In genomic region chr2:38602136-38602731, GRCh38 we compare ENCODE assay signal across 8 cellular contexts. TPM values are rescaled to one million over a fixed set of nuclear protein-coding genes. Genes with fewer than 3 reads are reported as not detected.
DNase-seq lines count a peak whose midpoint lies in the region; ATAC-seq, FAIRE-seq and TF ChIP-seq lines count a peak whose summit lies in the region.

No MANE protein-coding gene starts in this region.

- H3K4me1 Mint-ChIP-seq in astrocyte (ENCODE audit: low read depth, unreplicated experiment), result peaks cover 22% of the 10 kb centered on the region

- no peaks in the 10 kb centered on the region for H3K36me3 ChIP-seq in SK-N-SH (replicated peaks in 1 of 2; ENCODE audit: control insufficient read depth in 1 of 2, insufficient read depth in 2 of 2, low read length in 1 of 2)
- no peaks in the 10 kb centered on the region for H3K36me3 ChIP-seq in astrocyte (ENCODE audit: insufficient read depth, low read length)
- H3K36me3 ChIP-seq in iPS DF 6.9 (ENCODE audit: control insufficient read depth, insufficient read depth, low read length), result no peaks in the 10 kb centered on the region

- POLR2A ChIA-PET in SK-N-SH (lab: Yijun Ruan, JAX), result interaction anchor here (0.6 to 8.2 kb wide), 8 partner anchors 11 to 677 kb away, joined by 3 to 65 read pairs (median 3); partner anchors contain the start of genes RMDN2 and SRSF7

- peak overlapping the region; percentile 78 for H3K27ac Mint-ChIP-seq in astrocyte (ENCODE audit: unreplicated experiment)

- peak overlapping the region; percentile 92 to 96 for H3K27ac ChIP-seq in SK-N-SH (ENCODE audit: low read depth in 2 of 2, low read length in 1 of 2)
- peak overlapping the region; percentile 86 for H3K27ac ChIP-seq in astrocyte (ENCODE audit: low read depth, low read length)
- no peak overlapping the region for H3K27ac ChIP-seq in iPS DF 6.9 (ENCODE audit: low read length)

- H4K20me1 ChIP-seq in SK-N-SH (ENCODE audit: insufficient read depth) (peaks cover 42% of the 10 kb centered on the region), astrocyte (ENCODE audit: insufficient read depth, low read length) (peaks cover 37% of the 10 kb centered on the region)

- H2AFZ ChIP-seq in SK-N-SH (ENCODE audit: low read depth), result peak overlapping the region; percentile 56; the same call in 1 of the 2 replicates
- H2AFZ ChIP-seq in astrocyte (ENCODE audit: low read depth, low read length), result peak overlapping the region; percentile 44

- no peaks in the 10 kb centered on the region for H3K27me3 ChIP-seq in SK-N-SH (ENCODE audit: insufficient read depth)
- H3K27me3 ChIP-seq in astrocyte (ENCODE audit: insufficient read depth, low read length), result no peaks in the 10 kb centered on the region
- H3K27me3 ChIP-seq in iPS DF 6.9 (ENCODE audit: control insufficient read depth, insufficient read depth, low read length), result no peaks in the 10 kb centered on the region

- H3K79me2 ChIP-seq in SK-N-SH (ENCODE audit: insufficient read depth) (peaks cover 54% of the 10 kb centered on the region), astrocyte (ENCODE audit: insufficient read depth, low read length) (peaks cover 51% of the 10 kb centered on the region)

- FAIRE-seq in astrocyte (lab: Jason Lieb, UNC), result no peak

- no peak for TF ChIP-seq RAD21 in SK-N-SH (IDR thresholded peaks at IDR 0.05; ENCODE audit: low read length)

- H3K4me2 ChIP-seq in SK-N-SH (peak overlapping the region; percentile 74), astrocyte (ENCODE audit: low read length) (peak overlapping the region; percentile 96)

- peak; percentile 77 for DNase-seq in SK-N-SH
- no peak for DNase-seq in astrocyte (ENCODE audit: low read depth)
- no peak for DNase-seq in iPS DF 6.9 (ENCODE audit: low read depth, low spot score)
- no peak for DNase-seq in skeletal muscle cell (ENCODE audit: low read depth)
- no peak for DNase-seq in mesenteric fat pad (ENCODE audit: low spot score)

- H3K4me1 ChIP-seq in SK-N-SH (ENCODE audit: control insufficient read depth in 1 of 2, insufficient read depth in 2 of 2, low read depth in 1 of 2, low read length in 1 of 2) (peaks cover 9 to 19% of the 10 kb centered on the region in 2 experiments), astrocyte (ENCODE audit: insufficient read depth, low read length) (peaks cover 15% of the 10 kb centered on the region), iPS DF 6.9 (ENCODE audit: control insufficient read depth, insufficient read depth, low read length) (peaks cover 3% of the 10 kb centered on the region; the same call in 1 of the 2 replicates)

- peaks cover 16% of the 10 kb centered on the region for H3F3A ChIP-seq in SK-N-SH (replicated peaks; ENCODE audit: insufficient read depth)

- 0 out of 4 replicates have a peak, but pooled peaks of 1 of the 2 experiments have one; percentile 8 for TF ChIP-seq EP300 in SK-N-SH (IDR thresholded peaks at IDR 0.05; ENCODE audit: borderline replicate concordance in 1 of 2, low read depth in 1 of 2, low read length in 1 of 2)

- H3K4me3 Mint-ChIP-seq in astrocyte (ENCODE audit: unreplicated experiment), result peak overlapping the region; percentile 91

- TF ChIP-seq CTCF in SK-N-SH (IDR thresholded peaks at IDR 0.05) (no peak), astrocyte (IDR thresholded peaks at IDR 0.05; ENCODE audit: insufficient read depth, low read depth, low read length) (no peak)

- WGBS in SK-N-SH (ENCODE audit: low lambda C conversion rate), result 0% methylated on average over 29 of the region's 74 CpGs
- no CpG with 5 or more reads among the region's 74 CpGs for WGBS in iPS DF 6.9 (ENCODE audit: insufficient coverage, insufficient read length)

- H3K9ac ChIP-seq in SK-N-SH (peak overlapping the region; percentile 95), astrocyte (ENCODE audit: low read length) (peak overlapping the region; percentile 94)

- H3K9me2 ChIP-seq in SK-N-SH, result no peaks in the 10 kb centered on the region

- ATAC-seq in GM18867 (IDR thresholded peaks at IDR 0.05; ENCODE audit: unreplicated experiment), result peak; percentile 14
- peak; percentile 3 for ATAC-seq in HG02943 (IDR thresholded peaks at IDR 0.05; ENCODE audit: low read depth, unreplicated experiment)
- no peak for ATAC-seq in HG03565 (IDR thresholded peaks at IDR 0.05; ENCODE audit: unreplicated experiment)

- H3K9me3 ChIP-seq in SK-N-SH (no peaks in the 10 kb centered on the region), astrocyte (ENCODE audit: insufficient read depth, low read depth, low read length) (no peaks in the 10 kb centered on the region), iPS DF 6.9 (ENCODE audit: control insufficient read depth, insufficient read depth, low read length) (no peaks in the 10 kb centered on the region)

- no peaks in the 10 kb centered on the region for H3K36me3 Mint-ChIP-seq in astrocyte (ENCODE audit: low read depth, unreplicated experiment)

- H3K9me3 Mint-ChIP-seq in astrocyte (ENCODE audit: unreplicated experiment), result no peaks in the 10 kb centered on the region

- H3K27me3 Mint-ChIP-seq in astrocyte (ENCODE audit: low read depth, unreplicated experiment), result no peaks in the 10 kb centered on the region

- H3K4me3 ChIP-seq in SK-N-SH (ENCODE audit: low read depth in 2 of 2, low read length in 1 of 2) (peak overlapping the region; percentile 90 to 94), astrocyte (ENCODE audit: insufficient read depth, low read depth, low read length) (peak overlapping the region; percentile 71), iPS DF 6.9 (ENCODE audit: low read length) (peak overlapping the region; percentile 95), skeletal muscle cell (ENCODE audit: low read depth, low read length) (peak overlapping the region; percentile 86)

- CTCF ChIA-PET in SK-N-SH (lab: Yijun Ruan, JAX), result interaction anchor here (0.6 to 17.0 kb wide), 18 partner anchors 12 to 285 kb away, joined by 3 to 308 read pairs (median 4); partner anchors contain the start of gene SRSF7

TF ChIP-seq in SK-N-SH, 30 proteins besides CTCF, POLR2A, EP300 and RAD21 (continues in another document):
- no peak for TF ChIP-seq USF1 (IDR thresholded peaks at IDR 0.05; ENCODE audit: borderline replicate concordance, low read depth)
- TF ChIP-seq SMC3 (IDR thresholded peaks at IDR 0.05; ENCODE audit: low read depth, low read length), result no peak
- no peak for TF ChIP-seq RXRA (IDR thresholded peaks at IDR 0.05; ENCODE audit: borderline replicate concordance, low read depth)
- TF ChIP-seq MAX (IDR thresholded peaks at IDR 0.05; ENCODE audit: low read depth), result no peak; the same call in 1 of the 2 replicates
- no peak for TF ChIP-seq EZH2phosphoT487 (IDR thresholded peaks at IDR 0.05; ENCODE audit: borderline replicate concordance, low read depth)
- peak; percentile 82 for TF ChIP-seq YY1 (IDR thresholded peaks at IDR 0.05; ENCODE audit: low read depth)
- no peak for TF ChIP-seq TCF12 (IDR thresholded peaks at IDR 0.05)
- 0 out of 2 replicates have a peak, but pooled peaks have one; percentile 20 for TF ChIP-seq TAF1 (IDR thresholded peaks at IDR 0.05; ENCODE audit: borderline replicate concordance, low read depth, low read length)
- no peak for TF ChIP-seq FOSL2 (IDR thresholded peaks at IDR 0.05; ENCODE audit: borderline replicate concordance, low read depth)
- no peak for TF ChIP-seq CHD2 (IDR thresholded peaks at IDR 0.05; ENCODE audit: low read length, partially characterized antibody)
- TF ChIP-seq IRF3 (IDR thresholded peaks at IDR 0.05; ENCODE audit: low read depth, low read length), result no peak
- TF ChIP-seq ELF1 (IDR thresholded peaks at IDR 0.05), result no peak
- no peak for TF ChIP-seq MEF2A (IDR thresholded peaks at IDR 0.05; ENCODE audit: borderline replicate concordance, low read depth)
- TF ChIP-seq USF2 (IDR thresholded peaks at IDR 0.05; ENCODE audit: borderline replicate concordance, low read depth, low read length), result no peak
- no peak for TF ChIP-seq FOXM1 (IDR thresholded peaks at IDR 0.05; ENCODE audit: low read depth)
- TF ChIP-seq JUND (IDR thresholded peaks at IDR 0.05), result no peak
- 0 out of 2 replicates have a peak, but pooled peaks have one; percentile 3 for TF ChIP-seq RFX5 (IDR thresholded peaks at IDR 0.05; ENCODE audit: low read length)
- TF ChIP-seq GABPA (IDR thresholded peaks at IDR 0.05; ENCODE audit: low read depth), result no peak
- no peak for TF ChIP-seq MXI1 (IDR thresholded peaks at IDR 0.05; ENCODE audit: low read depth, low read length)
- TF ChIP-seq FOXJ3 (CRISPR knock-in tag; IDR thresholded peaks at IDR 0.05), result no peak
- no peak for TF ChIP-seq SIN3A (IDR thresholded peaks at IDR 0.05; ENCODE audit: borderline replicate concordance, low read depth, low read length)

RNA-seq across cellular contexts. Expression of gene HNRNPLL, which starts 0.5 kb away (rescaled TPM):
- polyA plus RNA-seq in SK-N-SH (2012; rRNA removed), result 24.4 and 29.8 TPM in 2 replicates
- polyA plus RNA-seq in SK-N-SH (2012; cell fraction: cytosol; rRNA removed), result 29.6 and 30.3 TPM in 2 replicates
- 23.5 and 35.4 TPM in 2 replicates for polyA plus RNA-seq in SK-N-SH (2012; cell fraction: nucleus; rRNA removed)
- total RNA-seq in astrocyte (55.9 and 57.5 TPM in 2 replicates), mesenteric fat pad (39.0 TPM)
